In genomic region chr4:123449780-123450179, GRCh38 we compare ENCODE assay signal across 1 cellular context.
TF ChIP-seq lines count a peak whose summit lies in the region.

No MANE protein-coding gene starts in this region.

TF ChIP-seq in HEK293, 187 proteins besides CTCF, POLR2A, EP300 and RAD21 (continued from another document):
- TF ChIP-seq ZXDB (tag by site-specific recombination; IDR thresholded peaks at IDR 0.05) (0 out of 2 replicates have a peak, but pooled peaks have one; percentile 17), ZEB2 (tag by site-specific recombination; IDR thresholded peaks at IDR 0.05) (0 out of 2 replicates have a peak, but pooled peaks have one; percentile 35), ZNF202 (tag by site-specific recombination; IDR thresholded peaks at IDR 0.05; ENCODE audit: borderline replicate concordance) (no peak), ZNF121 (tag by site-specific recombination; IDR thresholded peaks at IDR 0.05) (no peak), ZNF366 (tag by site-specific recombination; conservative IDR thresholded peaks at IDR 0.05) (peak; percentile 40; the same call in 1 of the 2 replicates), KLF7 (tag by site-specific recombination; IDR thresholded peaks at IDR 0.05; ENCODE audit: borderline replicate concordance) (no peak), ZNF362 (tag by site-specific recombination; IDR thresholded peaks at IDR 0.05) (0 out of 2 replicates have a peak, but pooled peaks have one; percentile 50), ZNF658 (tag by site-specific recombination; IDR thresholded peaks at IDR 0.05) (no peak), IKZF3 (tag by site-specific recombination; IDR thresholded peaks at IDR 0.05) (no peak), MZF1 (tag by site-specific recombination; IDR thresholded peaks at IDR 0.05; ENCODE audit: borderline replicate concordance) (peak; percentile 86), ZNF23 (tag by site-specific recombination; IDR thresholded peaks at IDR 0.05; ENCODE audit: borderline replicate concordance) (no peak), TCF7L2 (IDR thresholded peaks at IDR 0.05; ENCODE audit: borderline replicate concordance, low read depth, low read length) (no peak), SP3 (tag by site-specific recombination; IDR thresholded peaks at IDR 0.05) (0 out of 2 replicates have a peak, but pooled peaks have one; percentile 17), ZNF146 (tag by site-specific recombination; IDR thresholded peaks at IDR 0.05) (no peak), FEZF1 (tag by site-specific recombination; IDR thresholded peaks at IDR 0.05) (peak; percentile 69), ZNF248 (tag by site-specific recombination; IDR thresholded peaks at IDR 0.05) (no peak), ZNF629 (tag by site-specific recombination; IDR thresholded peaks at IDR 0.05) (no peak), ZNF175 (tag by site-specific recombination; IDR thresholded peaks at IDR 0.05) (no peak), ZNF324 (tag by site-specific recombination; IDR thresholded peaks at IDR 0.05) (no peak), PRDM10 (tag by site-specific recombination; IDR thresholded peaks at IDR 0.05) (no peak), WT1 (tag by site-specific recombination; IDR thresholded peaks at IDR 0.05) (0 out of 2 replicates have a peak, but pooled peaks have one; percentile 30), ZNF843 (tag by site-specific recombination; IDR thresholded peaks at IDR 0.05) (peak; percentile 32; the same call in 1 of the 2 replicates), ZNF529 (tag by site-specific recombination; IDR thresholded peaks at IDR 0.05; ENCODE audit: insufficient replicate concordance) (no peak), ZNF561 (tag by site-specific recombination; IDR thresholded peaks at IDR 0.05; ENCODE audit: borderline replicate concordance) (no peak), INSM2 (tag by site-specific recombination; IDR thresholded peaks at IDR 0.05) (peak; percentile 75), ZNF140 (tag by site-specific recombination; IDR thresholded peaks at IDR 0.05) (no peak), SETDB1 (IDR thresholded peaks at IDR 0.05; ENCODE audit: insufficient read length, low read length) (no peak), SP7 (tag by site-specific recombination; IDR thresholded peaks at IDR 0.05) (peak; percentile 85), PRDM6 (tag by site-specific recombination; IDR thresholded peaks at IDR 0.05) (peak; percentile 55)
- TF ChIP-seq, protein P1, sequence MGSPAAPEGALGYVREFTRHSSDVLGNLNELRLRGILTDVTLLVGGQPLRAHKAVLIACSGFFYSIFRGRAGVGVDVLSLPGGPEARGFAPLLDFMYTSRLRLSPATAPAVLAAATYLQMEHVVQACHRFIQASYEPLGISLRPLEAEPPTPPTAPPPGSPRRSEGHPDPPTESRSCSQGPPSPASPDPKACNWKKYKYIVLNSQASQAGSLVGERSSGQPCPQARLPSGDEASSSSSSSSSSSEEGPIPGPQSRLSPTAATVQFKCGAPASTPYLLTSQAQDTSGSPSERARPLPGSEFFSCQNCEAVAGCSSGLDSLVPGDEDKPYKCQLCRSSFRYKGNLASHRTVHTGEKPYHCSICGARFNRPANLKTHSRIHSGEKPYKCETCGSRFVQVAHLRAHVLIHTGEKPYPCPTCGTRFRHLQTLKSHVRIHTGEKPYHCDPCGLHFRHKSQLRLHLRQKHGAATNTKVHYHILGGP (tag by site-specific recombination; IDR thresholded peaks at IDR 0.05), result 0 out of 2 replicates have a peak, but pooled peaks have one; percentile 42
- TF ChIP-seq, protein P2, sequence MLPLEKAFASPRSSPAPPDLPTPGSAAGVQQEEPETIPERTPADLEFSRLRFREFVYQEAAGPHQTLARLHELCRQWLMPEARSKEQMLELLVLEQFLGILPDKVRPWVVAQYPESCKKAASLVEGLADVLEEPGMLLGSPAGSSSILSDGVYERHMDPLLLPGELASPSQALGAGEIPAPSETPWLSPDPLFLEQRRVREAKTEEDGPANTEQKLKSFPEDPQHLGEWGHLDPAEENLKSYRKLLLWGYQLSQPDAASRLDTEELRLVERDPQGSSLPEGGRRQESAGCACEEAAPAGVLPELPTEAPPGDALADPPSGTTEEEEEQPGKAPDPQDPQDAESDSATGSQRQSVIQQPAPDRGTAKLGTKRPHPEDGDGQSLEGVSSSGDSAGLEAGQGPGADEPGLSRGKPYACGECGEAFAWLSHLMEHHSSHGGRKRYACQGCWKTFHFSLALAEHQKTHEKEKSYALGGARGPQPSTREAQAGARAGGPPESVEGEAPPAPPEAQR (tag by site-specific recombination; IDR thresholded peaks at IDR 0.05), result no peak
